In genomic region chr3:158789592-158789991, GRCh38 we compare ENCODE assay signal across 9 cellular contexts. TPM values are rescaled to one million over a fixed set of nuclear protein-coding genes. Genes with fewer than 3 reads are reported as not detected.
DNase-seq lines count a peak whose midpoint lies in the region; ATAC-seq and TF ChIP-seq lines count a peak whose summit lies in the region.
"Had no signal": no experiment of that assay in that cellular context is flagged by ENCODE, and none has a peak within 500 bp of the region (broad histone marks: within the 10 kb centered on the region; RNA-seq: fewer than 3 reads in every experiment).

No MANE protein-coding gene starts in this region.

- peaks cover 2% of the 10 kb centered on the region for H3K9me3 Mint-ChIP-seq in CD4-positive, alpha-beta T cell

- peak overlapping the region; percentile 45 for H3K9ac ChIP-seq in skeletal muscle satellite cell (ENCODE audit: low read depth, low read length)

- DNase-seq in NCI-H510A treated with DMSO at 0.1 percent for 48 hours (lab: John Stamatoyannopoulos, UW) (peak; percentile 13), NCI-H510A (lab: John Stamatoyannopoulos, UW) (no peak), NCI-H226 (peak; percentile 16), dermis microvascular lymphatic vessel endothelial cell (ENCODE audit: low read depth in 2 of 2) (peak; percentile 63 to 74), dorsolateral prefrontal cortex (no peak), HPDE6-E6E7 (ENCODE audit: extremely low spot score) (no peak)
- no peak for DNase-seq in CD4-positive, alpha-beta T cell
- DNase-seq: C1 segment of cervical spinal cord had no signal

- H3K9me3 ChIP-seq in skeletal muscle satellite cell (replicated peaks; ENCODE audit: low read length), result peaks cover 5% of the 10 kb centered on the region
- H3K9me3 ChIP-seq in CD4-positive, alpha-beta T cell (ENCODE audit: control insufficient read depth, low read length), result peaks cover 3% of the 10 kb centered on the region

- no peak overlapping the region for H3K4me3 ChIP-seq in skeletal muscle satellite cell (ENCODE audit: low read length)
- no peak overlapping the region for H3K4me3 ChIP-seq in dorsolateral prefrontal cortex

- CTCF ChIA-PET in CD4-positive, alpha-beta T cell (lab: Charles Lee), result interaction anchor here (0.8 to 3.8 kb wide), 3 partner anchors 8 to 130 kb away, joined by 3 to 39 read pairs (median 5); no protein-coding TSS in a partner anchor

- TF ChIP-seq CTCF in dorsolateral prefrontal cortex (IDR thresholded peaks at IDR 0.05 in 54 of 56, conservative IDR thresholded peaks at IDR 0.05 in 2 of 56; ENCODE audit: low read depth in 1 of 56, partially characterized antibody in 56 of 56), result peak in 20 of 56 donors; percentile 7 to 51 (median 18)
- no peak for TF ChIP-seq CTCF in CD4-positive, alpha-beta T cell (IDR thresholded peaks at IDR 0.05)

- no peaks in the 10 kb centered on the region for H3K27me3 Mint-ChIP-seq in CD4-positive, alpha-beta T cell

- intact Hi-C loops in dorsolateral prefrontal cortex (cut with DNase I), result no loop called here
- intact Hi-C loops in CD4-positive, alpha-beta T cell (cut with DNase I, micrococcal nuclease), result no loop called here

- no peaks in the 10 kb centered on the region for H3K36me3 ChIP-seq in skeletal muscle satellite cell (ENCODE audit: insufficient read depth, low read length)

- no peak overlapping the region for H3K27ac ChIP-seq in dorsolateral prefrontal cortex
- no peak overlapping the region for H3K27ac ChIP-seq in CD4-positive, alpha-beta T cell (ENCODE audit: low read depth, low read length)

- H3K4me1 Mint-ChIP-seq in CD4-positive, alpha-beta T cell (ENCODE audit: low read depth), result no peaks in the 10 kb centered on the region

- no peaks in the 10 kb centered on the region for H3K27me3 ChIP-seq in skeletal muscle satellite cell (ENCODE audit: control insufficient read depth, insufficient read depth, low read length)
- no peaks in the 10 kb centered on the region for H3K27me3 ChIP-seq in dorsolateral prefrontal cortex
- no peaks in the 10 kb centered on the region for H3K27me3 ChIP-seq in CD4-positive, alpha-beta T cell (ENCODE audit: control insufficient read depth, insufficient read depth, low read length)

- H3K4me3 Mint-ChIP-seq in CD4-positive, alpha-beta T cell, result no peak overlapping the region

- POLR2A ChIA-PET in CD4-positive, alpha-beta T cell (lab: Charles Lee), result interaction anchor here (1.0 to 1.8 kb wide), 3 partner anchors 12 to 130 kb away, joined by 4 to 5 read pairs (median 5); partner anchors contain the start of gene MFSD1

- ATAC-seq in CD4-positive, alpha-beta T cell (ENCODE audit: poor library complexity), result no peak

- H3K4me2 ChIP-seq in skeletal muscle satellite cell (ENCODE audit: low read length), result no peak overlapping the region

- H3K36me3 Mint-ChIP-seq in CD4-positive, alpha-beta T cell (ENCODE audit: low read depth), result no peaks in the 10 kb centered on the region

- H3K4me1 ChIP-seq in skeletal muscle satellite cell (ENCODE audit: control insufficient read depth, insufficient read depth, low read length), result peaks cover 31% of the 10 kb centered on the region

- H3K27ac Mint-ChIP-seq in CD4-positive, alpha-beta T cell, result no peak overlapping the region

RNA-seq across cellular contexts. Expression of gene MFSD1, which starts 12.3 kb away (rescaled TPM):
- 59.2 and 66.9 TPM in 2 replicates for total RNA-seq in dermis microvascular lymphatic vessel endothelial cell
- total RNA-seq in skeletal muscle satellite cell (2012; rRNA removed), result 92.3 and 110 TPM in 2 replicates
- 10 to 100 TPM; 28.4 to 59.0 (median 40.3) TPM for total RNA-seq in dorsolateral prefrontal cortex
- 1 to 10 TPM; 7.2 to 7.6 TPM for total RNA-seq in CD4-positive, alpha-beta T cell

RNA-seq across cellular contexts. Expression of gene RARRES1, which starts 57.3 kb away (rescaled TPM):
- total RNA-seq in dermis microvascular lymphatic vessel endothelial cell (1.7 and 3.4 TPM in 2 replicates), dorsolateral prefrontal cortex (1 to 10 TPM in 79 of 120 experiments, under 1 TPM in 36, not detected in 5; 0.25 to 8.4 (median 1.5) TPM)
- 1.3 and 2.2 TPM in 2 replicates for total RNA-seq in skeletal muscle satellite cell (2012; rRNA removed)
- total RNA-seq in CD4-positive, alpha-beta T cell, result not detected

Comparison
In these comparisons a context has a peak if more than half of its experiments do, and no peak if none do; other contexts are left out.
1. DNase-seq: peak in NCI-H510A treated with DMSO at 0.1 percent for 48 hours (single experiment), NCI-H226 (single experiment) and dermis microvascular lymphatic vessel endothelial cell (2 of 2); none in NCI-H510A (single experiment), dorsolateral prefrontal cortex (0 of 10), CD4-positive, alpha-beta T cell (0 of 10) and HPDE6-E6E7 (single experiment).